8 cellular contexts compared by ENCODE assay signal in the genomic region with DNA sequence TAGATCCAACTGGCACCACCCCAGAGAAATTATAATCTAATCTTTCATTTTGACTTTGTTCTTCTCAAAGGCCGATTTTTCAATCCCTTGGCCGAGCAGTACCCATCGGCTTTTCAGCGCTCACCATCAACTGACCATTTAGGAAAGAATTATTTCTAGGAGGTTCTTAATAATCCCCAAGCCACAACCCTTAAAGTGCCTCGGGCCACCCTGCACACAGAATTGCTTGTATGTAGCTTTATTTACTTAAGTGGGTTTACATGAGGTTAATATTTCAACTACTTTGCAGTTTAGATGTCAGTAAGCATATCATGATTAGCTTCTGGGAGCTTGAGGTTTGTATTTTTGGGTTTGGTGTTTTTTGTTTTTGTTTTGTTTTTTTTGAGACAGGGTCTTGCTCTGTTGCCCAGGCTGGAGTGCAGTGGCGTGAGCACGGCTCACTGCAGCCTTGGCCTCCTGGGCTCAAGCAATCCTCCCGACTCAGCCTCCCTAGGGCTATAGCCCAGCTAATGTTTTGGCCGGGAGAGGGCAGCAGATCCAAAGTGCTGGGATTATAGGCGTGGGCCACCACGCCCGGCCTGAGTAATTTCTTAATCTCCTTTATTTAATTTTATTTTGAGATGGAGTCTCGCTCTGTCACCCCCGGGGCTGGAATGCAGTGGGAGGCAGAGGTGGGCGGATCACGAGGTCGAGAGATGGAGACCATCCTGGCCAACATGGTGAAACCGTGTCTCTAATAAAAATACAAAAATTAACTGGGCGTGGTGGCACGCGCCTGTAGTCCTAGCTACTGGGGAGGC. TPM values are rescaled to one million over a fixed set of nuclear protein-coding genes. Genes with fewer than 3 reads are reported as not detected.
A peak's percentile ranks its signal among the peaks of the same experiment; 100 is the strongest.
DNase-seq lines count a peak whose midpoint lies in the region; ATAC-seq, FAIRE-seq and TF ChIP-seq lines count a peak whose summit lies in the region.

No MANE protein-coding gene starts in this region.

- dilution Hi-C loops in keratinocyte (cut with MboI; ENCODE audit: extremely low pct_ligation_motif_present, low sequenced_read_pairs), result no loop called here

- H3K9me3 ChIP-seq in HEK293 (ENCODE audit: control insufficient read depth, insufficient read depth, low read depth, low read length), result no peaks in the 10 kb centered on the region
- no peaks in the 10 kb centered on the region for H3K9me3 ChIP-seq in keratinocyte (ENCODE audit: control insufficient read depth, low read depth, low read length)
- H3K9me3 ChIP-seq in thoracic aorta, result no peaks in the 10 kb centered on the region

- H3K4me2 ChIP-seq in keratinocyte (ENCODE audit: control insufficient read depth, extremely low read depth, insufficient read depth, low read depth, low read length), result peak overlapping the region; percentile 90

- peak overlapping the region; percentile 76 for H3K4me3 Mint-ChIP-seq in activated T-helper 17 cell treated with anti-CD3 and anti-CD28 coated beads, Interleukin-2, amount 50 U/mL, for 72 hours

- H3K27ac Mint-ChIP-seq in activated T-helper 17 cell treated with anti-CD3 and anti-CD28 coated beads, Interleukin-2, amount 50 U/mL, for 72 hours, result peak overlapping the region; percentile 80

- FAIRE-seq in keratinocyte (lab: Jason Lieb, UNC), result no peak

- H3K9ac ChIP-seq in keratinocyte (ENCODE audit: control insufficient read depth, extremely low read depth, insufficient read depth, low read length), result peak overlapping the region; percentile 81

- H3K36me3 ChIP-seq in HEK293 (ENCODE audit: control insufficient read depth in 2 of 2, insufficient read depth in 1 of 2, low read length in 2 of 2), result peaks cover 0 to 28% of the 10 kb centered on the region in 2 experiments; a peak in 2 of 3 replicates
- H3K36me3 ChIP-seq in keratinocyte (ENCODE audit: control insufficient read depth in 2 of 2, extremely low read depth in 1 of 2, insufficient read depth in 2 of 2, low read length in 2 of 2), result peaks cover 7 to 21% of the 10 kb centered on the region in 2 experiments
- H3K36me3 ChIP-seq in thoracic aorta, result peaks cover 16% of the 10 kb centered on the region

- H3K4me1 ChIP-seq in HEK293 (ENCODE audit: control insufficient read depth, insufficient read depth, low read length) (peaks cover 4% of the 10 kb centered on the region; the same call in 1 of the 2 replicates), keratinocyte (ENCODE audit: control insufficient read depth, extremely low read depth, insufficient read depth, low read length) (peaks cover 12% of the 10 kb centered on the region), thoracic aorta (ENCODE audit: control insufficient read depth in 1 of 2, low read depth in 2 of 2) (peaks cover 0 to 30% of the 10 kb centered on the region in 2 donors)

- peaks cover 25% of the 10 kb centered on the region for H3K36me3 Mint-ChIP-seq in activated T-helper 17 cell treated with anti-CD3 and anti-CD28 coated beads, Interleukin-2, amount 50 U/mL, for 72 hours (ENCODE audit: low read depth)

- DNase-seq in AG04449 (ENCODE audit: low read depth, low spot score) (no peak), keratinocyte (ENCODE audit: low read depth, low spot score) (no peak), thoracic aorta (ENCODE audit: low spot score) (no peak), GF-D8 (lab: John Stamatoyannopoulos, UW) (no peak)

- CTCF ChIA-PET in AG04449 (lab: Yijun Ruan, JAX), result interaction anchor here (1.3 to 4.6 kb wide), 7 partner anchors 12 to 214 kb away, joined by 3 to 27 read pairs (median 5); no protein-coding TSS in a partner anchor
- CTCF ChIA-PET in HEK293 (lab: Yijun Ruan, JAX), result interaction anchor here (0.6 to 4.1 kb wide), 10 partner anchors 20 to 356 kb away, joined by 3 to 33 read pairs (median 4); no protein-coding TSS in a partner anchor

- H4K20me1 ChIP-seq in keratinocyte (ENCODE audit: control insufficient read depth, extremely low read depth, insufficient read depth, low read length), result no peaks in the 10 kb centered on the region

- ATAC-seq in activated T-helper 17 cell treated with anti-CD3 and anti-CD28 coated beads, Interleukin-2, amount 50 U/mL, for 72 hours (replicated peaks), result no peak
- ATAC-seq in thoracic aorta (ENCODE audit: insufficient number of reproducible peaks, low FRiP score, low read depth) (peak; percentile 31), GM18873 (IDR thresholded peaks at IDR 0.05; ENCODE audit: low FRiP score, unreplicated experiment) (no peak), HG03520 (IDR thresholded peaks at IDR 0.05; ENCODE audit: unreplicated experiment) (no peak)

- H3K27ac ChIP-seq in HEK293 (ENCODE audit: extremely low read depth, low read depth, low read length), result peak overlapping the region; percentile 69
- H3K27ac ChIP-seq in keratinocyte (ENCODE audit: control insufficient read depth, insufficient read depth, low read length), result peak overlapping the region; percentile 76
- H3K27ac ChIP-seq in thoracic aorta, result peak overlapping the region; percentile 89 to 90

- no peaks in the 10 kb centered on the region for H3K9me3 Mint-ChIP-seq in activated T-helper 17 cell treated with anti-CD3 and anti-CD28 coated beads, Interleukin-2, amount 50 U/mL, for 72 hours

- TF ChIP-seq CTCF in AG04449 (IDR thresholded peaks at IDR 0.05; ENCODE audit: insufficient read depth, low read length, missing control alignments) (no peak), HEK293 (tag by site-specific recombination; IDR thresholded peaks at IDR 0.05) (no peak), keratinocyte (optimal IDR thresholded peaks at IDR 0.05 in 1 of 3, IDR thresholded peaks at IDR 0.05 in 1 of 3, conservative IDR thresholded peaks at IDR 0.05 in 1 of 3; ENCODE audit: extremely low read depth in 1 of 3, insufficient read depth in 2 of 3, low read length in 3 of 3) (peak; percentile 49 to 60 (median 60)), thoracic aorta (IDR thresholded peaks at IDR 0.05) (no peak)

- POLR2A ChIA-PET in AG04449 (lab: Yijun Ruan, JAX) (interaction anchor here (0.6 kb wide), 1 partner anchor 27 kb away, joined by 3 read pairs; no protein-coding TSS in a partner anchor), HEK293 (lab: Yijun Ruan, JAX) (no interaction called here)

- no peaks in the 10 kb centered on the region for H3K4me1 Mint-ChIP-seq in activated T-helper 17 cell treated with anti-CD3 and anti-CD28 coated beads, Interleukin-2, amount 50 U/mL, for 72 hours

- H3K79me2 ChIP-seq in keratinocyte (ENCODE audit: control insufficient read depth, insufficient read depth, low read length), result peaks cover 4% of the 10 kb centered on the region

- no peaks in the 10 kb centered on the region for H3K27me3 ChIP-seq in keratinocyte (ENCODE audit: control insufficient read depth, extremely low read depth, insufficient read depth, low read length)
- no peaks in the 10 kb centered on the region for H3K27me3 ChIP-seq in thoracic aorta (replicated peaks; ENCODE audit: insufficient read depth)

- H3K4me3 ChIP-seq in AG04449 (ENCODE audit: low read depth, low read length) (peak overlapping the region; percentile 62), HEK293 (ENCODE audit: low read depth, low read length) (peak overlapping the region; percentile 48; the same call in 1 of the 2 replicates), keratinocyte (ENCODE audit: control insufficient read depth in 2 of 3, extremely low read depth in 1 of 3, insufficient read depth in 2 of 3, low read depth in 1 of 3, low read length in 3 of 3) (peak overlapping the region; percentile 63 to 76 (median 64)), thoracic aorta (peak overlapping the region; percentile 96)

- H2AFZ ChIP-seq in keratinocyte (ENCODE audit: control insufficient read depth, low read length), result peak overlapping the region; percentile 81

- H3K27me3 Mint-ChIP-seq in activated T-helper 17 cell treated with anti-CD3 and anti-CD28 coated beads, Interleukin-2, amount 50 U/mL, for 72 hours, result no peaks in the 10 kb centered on the region

- no peaks in the 10 kb centered on the region for H3K9me1 ChIP-seq in keratinocyte (ENCODE audit: control insufficient read depth, extremely low read depth, insufficient read depth, low read length)

TF ChIP-seq in HEK293, 187 proteins besides CTCF, POLR2A, EP300 and RAD21:
- peak; percentile 95 for TF ChIP-seq ZNF121 (tag by site-specific recombination; IDR thresholded peaks at IDR 0.05)
- no peak for TF ChIP-seq RBAK (tag by site-specific recombination; IDR thresholded peaks at IDR 0.05)
- TF ChIP-seq ZBTB17 (tag by site-specific recombination; IDR thresholded peaks at IDR 0.05), result 0 out of 2 replicates have a peak, but pooled peaks have one; percentile 21
- no peak for TF ChIP-seq ZNF560 (tag by site-specific recombination; IDR thresholded peaks at IDR 0.05; ENCODE audit: borderline replicate concordance)
- TF ChIP-seq ZFP37 (tag by site-specific recombination; IDR thresholded peaks at IDR 0.05), result no peak
- peak; percentile 21; the same call in 1 of the 2 replicates for TF ChIP-seq KLF1 (tag by site-specific recombination; IDR thresholded peaks at IDR 0.05)
- TF ChIP-seq ZFHX2 (tag by site-specific recombination; conservative IDR thresholded peaks at IDR 0.05), result 0 out of 2 replicates have a peak, but pooled peaks have one; percentile 21
- TF ChIP-seq ZNF654 (tag by site-specific recombination; IDR thresholded peaks at IDR 0.05; ENCODE audit: low read depth), result 0 out of 2 replicates have a peak, but pooled peaks have one; percentile 9

RNA-seq across cellular contexts. Expression of a gene that starts 0.8 kb away (rescaled TPM):
- 10 to 100 TPM; 20.4 to 23.7 TPM for total RNA-seq in activated T-helper 17 cell treated with anti-CD3 and anti-CD28 coated beads, Interleukin-2, amount 50 U/mL, for 72 hours
- polyA plus RNA-seq in keratinocyte, result 3.6 to 4.7 TPM (median 3.8 TPM) in 3 replicates
- polyA plus RNA-seq in keratinocyte (2011; ENCODE audit: low read depth), result 3.4 TPM
- 1.5 and 2.7 TPM in 2 replicates for polyA plus RNA-seq in keratinocyte (2011; cell fraction: cytosol; rRNA removed)
- polyA plus RNA-seq in keratinocyte (2011; cell fraction: nucleus; rRNA removed), result 9.5 and 10.9 TPM in 2 replicates
- 4.5 and 4.8 TPM in 2 replicates for polyA plus RNA-seq in keratinocyte (2012; ENCODE audit: low replicate concordance)
- polyA minus RNA-seq in keratinocyte, result 3.3 to 5.9 TPM (median 4.5 TPM) in 3 replicates
- polyA minus RNA-seq in keratinocyte (2011; cell fraction: cytosol; rRNA and poly(A)+ RNA removed), result 3.1 TPM
- polyA minus RNA-seq in keratinocyte (2011; cell fraction: nucleus; rRNA and poly(A)+ RNA removed), result 9.2 and 9.5 TPM in 2 replicates
- 10 to 100 TPM; 16.2 to 19.1 TPM for total RNA-seq in thoracic aorta

Comparison
In these comparisons a context has a peak if more than half of its experiments do, and no peak if none do; other contexts are left out.
1. CTCF ChIP-seq: peak in keratinocyte (3 of 3); none in AG04449 (single experiment), HEK293 (single experiment) and thoracic aorta (single experiment).
2. Peak in every context shown above with its lines, with median percentiles within 50 percentile points of each other: H3K4me3 ChIP-seq and H3K27ac ChIP-seq.